ENCODE assay signal across 27 cellular contexts in the genomic region with DNA sequence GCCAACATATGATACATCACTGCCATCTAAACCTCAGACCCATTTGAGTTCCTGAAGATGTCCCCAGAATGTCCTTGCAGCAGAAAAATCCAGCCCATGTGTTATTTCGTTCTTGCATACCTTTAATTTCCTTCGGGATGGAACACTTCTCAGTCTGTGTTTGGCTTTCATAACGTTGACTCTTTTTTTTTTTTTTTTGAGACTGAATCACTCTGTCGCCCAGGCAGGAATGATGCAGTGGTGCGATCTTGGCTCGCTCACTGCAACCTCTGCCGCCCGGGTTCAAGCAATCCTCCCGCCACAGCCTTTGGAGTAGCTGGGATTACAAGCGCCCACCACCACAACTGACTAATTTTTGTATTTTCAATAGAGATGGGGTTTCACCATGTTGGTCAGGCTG.
"Had no signal": no experiment of that assay in that cellular context is flagged by ENCODE, and none has a peak within 500 bp of the region (broad histone marks: within the 10 kb centered on the region; RNA-seq: fewer than 3 reads in every experiment).

No MANE protein-coding gene starts in this region.

- H3K9me3 Mint-ChIP-seq: activated naive CD4-positive, alpha-beta T cell treated with anti-CD3 and anti-CD28 coated beads, Interleukin-2, amount 50 U/mL, for 72 hours; nephron progenitor cell; stimulated activated memory B cell treated with anti-CD40 and anti-IgM and Interleukin-4, amounts not matched to agents 10 μg/mL and 1 μg/mL and 100 μg/mL, for 72 hours; T-cell; T-helper 2 cell treated with Interferon-gamma antibody and Interleukin-4, amounts not matched to agents 5 μg/mL and 100 μg/mL, for 36 hours had no signal

- H3K27me3 ChIP-seq: colonic mucosa, gastrocnemius medialis, suprapubic skin had no signal

- H3K4me3 ChIP-seq: colonic mucosa, gastrocnemius medialis, left lung, lung, psoas muscle, smooth muscle cell, suprapubic skin, tibial nerve had no signal

- H3K4me3 Mint-ChIP-seq: activated CD4-positive, alpha-beta T cell treated with anti-CD3 and anti-CD28 coated beads for 36 hours; activated CD8-positive, alpha-beta memory T cell treated with anti-CD3 and anti-CD28 coated beads, Interleukin-2, amount 10 ng/mL, durations not matched to agents 7 days and 5 days; activated CD8-positive, alpha-beta T cell treated with anti-CD3 and anti-CD28 coated beads, Interleukin-2, amount 10 ng/mL, durations not matched to agents 7 days and 5 days; nephron progenitor cell; stimulated activated memory B cell treated with anti-CD40 and anti-IgM and Interleukin-4, amounts not matched to agents 10 μg/mL and 1 μg/mL and 100 μg/mL, for 72 hours; T-helper 2 cell treated with Interferon-gamma antibody and Interleukin-4, amounts not matched to agents 5 μg/mL and 100 μg/mL, for 36 hours had no signal

- H3K79me2 ChIP-seq: parathyroid adenoma had no signal

- ATAC-seq: activated CD4-positive, alpha-beta T cell treated with anti-CD3 and anti-CD28 coated beads for 36 hours; activated CD8-positive, alpha-beta memory T cell treated with anti-CD3 and anti-CD28 coated beads, Interleukin-2, amount 10 ng/mL, durations not matched to agents 7 days and 5 days; activated CD8-positive, alpha-beta T cell treated with anti-CD3 and anti-CD28 coated beads, Interleukin-2, amount 10 ng/mL, durations not matched to agents 7 days and 5 days; activated naive CD4-positive, alpha-beta T cell treated with anti-CD3 and anti-CD28 coated beads, Interleukin-2, amount 50 U/mL, for 72 hours; gastrocnemius medialis; left lung; psoas muscle; stimulated activated memory B cell treated with anti-CD40 and anti-IgM and Interleukin-4, amounts not matched to agents 10 μg/mL and 1 μg/mL and 100 μg/mL, for 72 hours; T-cell had no signal

- DNase-seq: activated CD4-positive, alpha-beta T cell treated with anti-CD3 and anti-CD28 coated beads for 36 hours; activated CD4-positive, CD25-positive, alpha-beta regulatory T cell; activated CD8-positive, alpha-beta memory T cell treated with anti-CD3 and anti-CD28 coated beads, Interleukin-2, amount 10 ng/mL, durations not matched to agents 7 days and 5 days; activated CD8-positive, alpha-beta T cell treated with anti-CD3 and anti-CD28 coated beads, Interleukin-2, amount 10 ng/mL, durations not matched to agents 7 days and 5 days; activated naive CD4-positive, alpha-beta T cell; activated T-cell treated with anti-CD3 and anti-CD28 coated beads, Interleukin-2, amount 50 U/mL, for 48 hours; colonic mucosa; effector CD8-positive, alpha-beta T cell; erythroblast; gastrocnemius medialis; glutamatergic neuron; left lung; nephron progenitor cell; nucleus accumbens; psoas muscle; stimulated activated CD4-positive, alpha-beta T cell treated with anti-CD3 and anti-CD28 coated beads, Interleukin-1b, Interleukin-23, amount 100 ng/mL, for 48 hours; stimulated activated CD4-positive, alpha-beta T cell treated with anti-CD3 and anti-CD28 coated beads, Interleukin-4, amount 100 ng/mL, for 4 hours; stimulated activated CD8-positive, alpha-beta memory T cell treated with anti-CD3 and anti-CD28 coated beads, Interleukin-4, amount 100 ng/mL, for 48 hours; T-cell had no signal

- H3K9me3 ChIP-seq: colonic mucosa, gastrocnemius medialis, left lung, psoas muscle, suprapubic skin, tibial nerve had no signal

- H2AFZ ChIP-seq: parathyroid adenoma had no signal

- H3K27ac Mint-ChIP-seq: activated CD4-positive, alpha-beta T cell treated with anti-CD3 and anti-CD28 coated beads for 36 hours; activated CD8-positive, alpha-beta memory T cell treated with anti-CD3 and anti-CD28 coated beads, Interleukin-2, amount 10 ng/mL, durations not matched to agents 7 days and 5 days; activated CD8-positive, alpha-beta T cell treated with anti-CD3 and anti-CD28 coated beads, Interleukin-2, amount 10 ng/mL, durations not matched to agents 7 days and 5 days; activated naive CD4-positive, alpha-beta T cell treated with anti-CD3 and anti-CD28 coated beads, Interleukin-2, amount 50 U/mL, for 72 hours; nephron progenitor cell; stimulated activated memory B cell treated with anti-CD40 and anti-IgM and Interleukin-4, amounts not matched to agents 10 μg/mL and 1 μg/mL and 100 μg/mL, for 72 hours; T-cell; T-helper 2 cell treated with Interferon-gamma antibody and Interleukin-4, amounts not matched to agents 5 μg/mL and 100 μg/mL, for 36 hours had no signal

- H3K9ac ChIP-seq: parathyroid adenoma had no signal

- H3K27ac ChIP-seq: colonic mucosa, gastrocnemius medialis, left lung, parathyroid adenoma, psoas muscle, suprapubic skin, tibial nerve had no signal

- H3K4me2 ChIP-seq: smooth muscle cell had no signal

- H3K36me3 ChIP-seq: colonic mucosa, gastrocnemius medialis, left lung, suprapubic skin, tibial nerve had no signal

- H3K36me3 Mint-ChIP-seq: activated CD8-positive, alpha-beta memory T cell treated with anti-CD3 and anti-CD28 coated beads, Interleukin-2, amount 10 ng/mL, durations not matched to agents 7 days and 5 days; activated naive CD4-positive, alpha-beta T cell treated with anti-CD3 and anti-CD28 coated beads, Interleukin-2, amount 50 U/mL, for 72 hours; stimulated activated memory B cell treated with anti-CD40 and anti-IgM and Interleukin-4, amounts not matched to agents 10 μg/mL and 1 μg/mL and 100 μg/mL, for 72 hours; T-cell had no signal

- H3K4me1 ChIP-seq: colonic mucosa had no signal
